ENCODE assay signal across 14 cellular contexts in the genomic region with DNA sequence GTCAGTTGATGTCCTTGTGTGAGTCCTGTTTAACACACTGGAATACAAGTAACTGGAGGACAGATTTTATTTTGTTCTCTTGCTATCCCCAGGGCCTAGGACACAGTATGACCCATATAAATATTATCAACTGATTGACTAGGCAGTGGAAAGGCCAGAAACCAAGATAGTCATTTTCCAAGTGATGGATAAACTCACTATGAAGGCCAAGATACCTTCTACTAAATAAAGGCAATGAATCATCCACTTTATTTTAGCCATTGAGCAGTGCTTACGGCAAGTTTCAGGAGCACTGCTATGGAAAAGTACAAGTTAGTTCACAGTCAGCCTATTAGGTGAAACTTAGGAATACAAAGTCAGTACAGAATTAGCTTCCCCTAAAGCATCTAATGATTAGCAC.
DNase-seq lines count a peak whose midpoint lies in the region; ATAC-seq lines count a peak whose summit lies in the region.
"Had no signal": no experiment of that assay in that cellular context is flagged by ENCODE, and none has a peak within 500 bp of the region (broad histone marks: within the 10 kb centered on the region; RNA-seq: fewer than 3 reads in every experiment).

No MANE protein-coding gene starts in this region.

- no peaks in the 10 kb centered on the region for H3K27me3 ChIP-seq in mesenchymal stem cell (ENCODE audit: control insufficient read depth in 1 of 2, insufficient read depth in 1 of 2, low read length in 2 of 2)
- H3K27me3 ChIP-seq: BE2C had no signal

- H3K27ac ChIP-seq in mesenchymal stem cell (ENCODE audit: low read length, poor library complexity, severe bottlenecking) = no peak overlapping the region
- H3K27ac ChIP-seq: A549, C4-2B had no signal

- H3K14ac ChIP-seq in mesenchymal stem cell (ENCODE audit: low read length in 2 of 2) = no peak overlapping the region

- no peak overlapping the region for H3K9ac ChIP-seq in mesenchymal stem cell (ENCODE audit: low read length)

- no peak overlapping the region for H2BK120ac ChIP-seq in mesenchymal stem cell (ENCODE audit: low read depth, low read length)

- no peak overlapping the region for H3K23ac ChIP-seq in mesenchymal stem cell (ENCODE audit: low read length in 2 of 2)

- no peak overlapping the region for H4K8ac ChIP-seq in mesenchymal stem cell (ENCODE audit: low read length)

- no peak overlapping the region for H3K4ac ChIP-seq in mesenchymal stem cell (ENCODE audit: low read depth in 1 of 2, low read length in 2 of 2)

- DNase-seq in RPMI7951 (ENCODE audit: low read depth) (peak; percentile 20), left cardiac atrium (no peak), mesenchymal stem cell (peak; percentile 24), NOMO-1 (lab: John Stamatoyannopoulos, UW; ENCODE audit: unreplicated experiment in 2 of 2) (no peak)
- DNase-seq in central memory CD4-positive, alpha-beta T cell = no peak
- DNase-seq: BE2C; CD4-positive, alpha-beta memory T cell; DMS79; GOT3; H9 had no signal

- peaks cover 1% of the 10 kb centered on the region for H3K4me1 ChIP-seq in mesenchymal stem cell (ENCODE audit: control insufficient read depth, insufficient read depth, low read depth, low read length)
- H3K4me1 ChIP-seq: A549, BE2C had no signal

- H3K18ac ChIP-seq in mesenchymal stem cell (ENCODE audit: low read depth in 1 of 2, low read length in 2 of 2) = no peak overlapping the region

- 73% methylated on average over 1 of the region's 1 CpG for WGBS in mesenchymal stem cell

- peaks cover 31% of the 10 kb centered on the region for H3K79me1 ChIP-seq in mesenchymal stem cell (replicated peaks; ENCODE audit: low read length, poor library complexity, severe bottlenecking)

- intact Hi-C loops in left cardiac atrium (cut with DNase I) = no loop called here

- H2AK5ac ChIP-seq in mesenchymal stem cell (ENCODE audit: low read length, severe bottlenecking) = no peak overlapping the region

- H2AFZ ChIP-seq in mesenchymal stem cell (ENCODE audit: low read depth, low read length) = no peak overlapping the region

- H3K9me3 ChIP-seq in mesenchymal stem cell (ENCODE audit: control insufficient read depth, low read length) = no peaks in the 10 kb centered on the region
- H3K9me3 ChIP-seq: A549, BE2C had no signal

- H3K4me2 ChIP-seq in mesenchymal stem cell (ENCODE audit: low read length, poor library complexity, severe bottlenecking) = no peak overlapping the region
- H3K4me2 ChIP-seq: A549 had no signal

- no peak overlapping the region for H4K91ac ChIP-seq in mesenchymal stem cell (ENCODE audit: low read length)

- H3K4me3 ChIP-seq in mesenchymal stem cell (ENCODE audit: insufficient read depth in 1 of 2, low read depth in 1 of 2, low read length in 2 of 2) = no peak overlapping the region
- H3K4me3 ChIP-seq: A549, GM12878 had no signal

- no peak overlapping the region for H2BK5ac ChIP-seq in mesenchymal stem cell (ENCODE audit: low read depth, low read length, poor library complexity, severe bottlenecking)

- ATAC-seq in left cardiac atrium (peak; percentile 41 to 76), GM21529 (IDR thresholded peaks at IDR 0.05; ENCODE audit: unreplicated experiment) (no peak)
- ATAC-seq: A549, GM12878 had no signal

- no peak overlapping the region for H2BK15ac ChIP-seq in mesenchymal stem cell (ENCODE audit: low read depth, poor library complexity, severe bottlenecking)

- H2BK12ac ChIP-seq in mesenchymal stem cell (ENCODE audit: low read length in 2 of 2) = no peak overlapping the region

- H3K36me3 ChIP-seq in mesenchymal stem cell (ENCODE audit: control insufficient read depth in 1 of 2, insufficient read depth in 2 of 2, low read depth in 1 of 2, low read length in 2 of 2) = no peaks in the 10 kb centered on the region
- H3K36me3 ChIP-seq: BE2C had no signal

Comparison
In these comparisons a context has a peak if more than half of its experiments do, and no peak if none do; other contexts are left out.
1. DNase-seq: peak in RPMI7951 (single experiment) and mesenchymal stem cell (single experiment); none in left cardiac atrium (single experiment), central memory CD4-positive, alpha-beta T cell (single experiment) and NOMO-1 (0 of 2).